8 cellular contexts compared by ENCODE assay signal in genomic region chr10:21524526-21525366, GRCh38. TPM values are rescaled to one million over a fixed set of nuclear protein-coding genes. Genes with fewer than 3 reads are reported as not detected.
DNase-seq lines count a peak whose midpoint lies in the region; ATAC-seq and TF ChIP-seq lines count a peak whose summit lies in the region.

No MANE protein-coding gene starts in this region.

- intact Hi-C loops in spleen (cut with DNase I; ENCODE audit: low total_unique reads), result no loop called here

- POLR2A ChIA-PET in GM10248 (lab: Yijun Ruan, JAX), result no interaction called here

- H3K9me3 ChIP-seq in iPS-18c (ENCODE audit: control insufficient read depth, insufficient read depth, low read length) (no peaks in the 10 kb centered on the region), spleen (no peaks in the 10 kb centered on the region)

- peak overlapping the region; percentile 86 for H3K4me3 Mint-ChIP-seq in activated naive CD8-positive, alpha-beta T cell treated with anti-CD3 and anti-CD28 coated beads, Interleukin-2, amount 50 U/mL, for 24 hours

- no peak for TF ChIP-seq POLR2A in spleen (IDR thresholded peaks at IDR 0.05)

- CTCF ChIA-PET in GM10248 (lab: Yijun Ruan, JAX), result interaction anchor here (1.0 to 1.2 kb wide), 3 partner anchors 8 to 29 kb away, joined by 3 to 4 read pairs (median 3); no protein-coding TSS in a partner anchor

- peaks cover 62% of the 10 kb centered on the region for H3K27me3 Mint-ChIP-seq in activated naive CD8-positive, alpha-beta T cell treated with anti-CD3 and anti-CD28 coated beads, Interleukin-2, amount 50 U/mL, for 24 hours

- H3K36me3 Mint-ChIP-seq in activated naive CD8-positive, alpha-beta T cell treated with anti-CD3 and anti-CD28 coated beads, Interleukin-2, amount 50 U/mL, for 24 hours (ENCODE audit: low read depth), result no peaks in the 10 kb centered on the region

- H3K9me3 Mint-ChIP-seq in activated naive CD8-positive, alpha-beta T cell treated with anti-CD3 and anti-CD28 coated beads, Interleukin-2, amount 50 U/mL, for 24 hours, result no peaks in the 10 kb centered on the region

- peak overlapping the region; percentile 91 to 98 (median 96) for H3K27ac ChIP-seq in spleen

- H3K4me3 ChIP-seq in iPS-18c (ENCODE audit: insufficient read depth, low read depth, low read length), result peak overlapping the region; percentile 77
- H3K4me3 ChIP-seq in spleen, result peak overlapping the region; percentile 39 to 88 (median 70)

- H3K36me3 ChIP-seq in spleen, result no peaks in the 10 kb centered on the region

- no peak for ATAC-seq in activated naive CD8-positive, alpha-beta T cell treated with anti-CD3 and anti-CD28 coated beads, Interleukin-2, amount 50 U/mL, for 24 hours
- no peak for ATAC-seq in GM21515 (IDR thresholded peaks at IDR 0.05; ENCODE audit: unreplicated experiment)

- H3K4me1 Mint-ChIP-seq in activated naive CD8-positive, alpha-beta T cell treated with anti-CD3 and anti-CD28 coated beads, Interleukin-2, amount 50 U/mL, for 24 hours, result peaks cover 38% of the 10 kb centered on the region

- H3K27me3 ChIP-seq in spleen (replicated peaks in 1 of 7), result peaks cover 0 to 91% (median 13%) of the 10 kb centered on the region in 7 donors

- peak overlapping the region; percentile 93 for H3K27ac Mint-ChIP-seq in activated naive CD8-positive, alpha-beta T cell treated with anti-CD3 and anti-CD28 coated beads, Interleukin-2, amount 50 U/mL, for 24 hours

- DNase-seq in DMS53 (lab: John Stamatoyannopoulos, UW) (peak; percentile 77), HuH-7 (ENCODE audit: low spot score) (peak; percentile 24), spleen (no peak), GM10248 (ENCODE audit: extremely low spot score) (no peak)
- DNase-seq in activated naive CD8-positive, alpha-beta T cell treated with anti-CD3 and anti-CD28 coated beads, Interleukin-2, amount 50 U/mL, for 24 hours, result no peak
- DNase-seq in stimulated activated naive CD4-positive, alpha-beta T cell treated with Interleukin-2 at 50 U/mL for 16 hours (lab: John Stamatoyannopoulos, UW), result no peak

- peaks cover 0 to 67% (median 37%) of the 10 kb centered on the region in 6 donors for H3K4me1 ChIP-seq in spleen

- no peak for TF ChIP-seq CTCF in spleen (IDR thresholded peaks at IDR 0.05 in 8 of 11, conservative IDR thresholded peaks at IDR 0.05 in 3 of 11)
- TF ChIP-seq CTCF in GM10248 (IDR thresholded peaks at IDR 0.05; ENCODE audit: control extremely low read depth, extremely low read depth, low read depth, missing control alignments), result no peak

- WGBS in spleen, 5 donors, result 9 to 16% (median 11%) methylated on average over 23 of the region's 23 CpGs

RNA-seq across cellular contexts. Expression of gene SKIDA1, which starts 0.7 kb away (rescaled TPM):
- total RNA-seq in spleen, result under 1 TPM in 6 of 7 donors, not detected in 1; 0.16 to 0.91 (median 0.55) TPM
- under 1 TPM; 0.14 to 0.48 (median 0.30) TPM for polyA plus RNA-seq in spleen

RNA-seq across cellular contexts. Expression of gene MLLT10, which starts 9.3 kb away (rescaled TPM):
- 10 to 100 TPM; 34.9 to 58.1 (median 50.6) TPM for total RNA-seq in spleen
- 10 to 100 TPM in 1 of 3 donors, 1 to 10 TPM in 2; 9.5 to 13.7 (median 9.9) TPM for polyA plus RNA-seq in spleen

Comparison
In these comparisons a context has a peak if more than half of its experiments do, and no peak if none do; other contexts are left out.
1. DNase-seq: peak in DMS53 (single experiment) and HuH-7 (single experiment); none in activated naive CD8-positive, alpha-beta T cell treated with anti-CD3 and anti-CD28 coated beads, Interleukin-2, amount 50 U/mL, for 24 hours (single experiment), spleen (single experiment), GM10248 (single experiment) and stimulated activated naive CD4-positive, alpha-beta T cell treated with Interleukin-2 at 50 U/mL for 16 hours (single experiment).